Comparison of ENCODE assay signal across 13 cellular contexts in genomic region chr7:122383934-122384333, GRCh38.
DNase-seq lines count a peak whose midpoint lies in the region; ATAC-seq, FAIRE-seq and TF ChIP-seq lines count a peak whose summit lies in the region.
"Had no signal": no experiment of that assay in that cellular context is flagged by ENCODE, and none has a peak within 500 bp of the region (broad histone marks: within the 10 kb centered on the region; RNA-seq: fewer than 3 reads in every experiment).

No MANE protein-coding gene starts in this region.

- no peak overlapping the region for H2AFZ ChIP-seq in OCI-LY3 (ENCODE audit: low read depth, low read length)

- no peak for TF ChIP-seq POLR2A in body of pancreas (IDR thresholded peaks at IDR 0.05)
- TF ChIP-seq POLR2A in Peyer's patch (IDR thresholded peaks at IDR 0.05) = no peak

- no peaks in the 10 kb centered on the region for H3K27me3 ChIP-seq in OCI-LY3 (ENCODE audit: low read depth, low read length)
- H3K27me3 ChIP-seq in colonic mucosa = no peaks in the 10 kb centered on the region
- H3K27me3 ChIP-seq in body of pancreas = no peaks in the 10 kb centered on the region
- H3K27me3 ChIP-seq in Peyer's patch = no peaks in the 10 kb centered on the region

- TF ChIP-seq CTCF in OCI-LY3 (IDR thresholded peaks at IDR 0.05; ENCODE audit: low read depth, low read length) (no peak), colonic mucosa (IDR thresholded peaks at IDR 0.05) (no peak), body of pancreas (IDR thresholded peaks at IDR 0.05) (no peak), Peyer's patch (IDR thresholded peaks at IDR 0.05) (no peak)

- FAIRE-seq in frontal cortex (lab: Jason Lieb, UNC) = no peak

- peaks cover 40% of the 10 kb centered on the region for H3K4me1 ChIP-seq in OCI-LY3 (ENCODE audit: low read length)
- H3K4me1 ChIP-seq in colonic mucosa = no peaks in the 10 kb centered on the region
- no peaks in the 10 kb centered on the region for H3K4me1 ChIP-seq in body of pancreas
- H3K4me1 ChIP-seq in Peyer's patch = no peaks in the 10 kb centered on the region

- H3K4me3 ChIP-seq in OCI-LY3 (ENCODE audit: low read length) (peak overlapping the region; percentile 21; the same call in 1 of the 2 replicates), colonic mucosa (no peak overlapping the region), body of pancreas (no peak overlapping the region), Peyer's patch (no peak overlapping the region)
- H3K4me3 ChIP-seq: SK-N-MC had no signal

- intact Hi-C loops in colonic mucosa (cut with DNase I) = no loop called here
- intact Hi-C loops in body of pancreas (cut with DNase I) = no loop called here

- no peak overlapping the region for H3K9ac ChIP-seq in OCI-LY3 (ENCODE audit: low read length)
- no peak overlapping the region for H3K9ac ChIP-seq in colonic mucosa (ENCODE audit: low read depth in 2 of 2, low read length in 2 of 2)

- 78 to 91% methylated on average over 3 of the region's 3 CpGs for WGBS in body of pancreas, 2 donors

- peak; percentile 99 for ATAC-seq in GM18519 (IDR thresholded peaks at IDR 0.05; ENCODE audit: low FRiP score, unreplicated experiment)
- ATAC-seq in GM21526 (IDR thresholded peaks at IDR 0.05; ENCODE audit: low FRiP score, unreplicated experiment) = peak; percentile 88
- peak; percentile 90 for ATAC-seq in HG03139 (IDR thresholded peaks at IDR 0.05; ENCODE audit: unreplicated experiment)
- ATAC-seq in body of pancreas = no peak

- no peaks in the 10 kb centered on the region for H4K20me1 ChIP-seq in OCI-LY3 (ENCODE audit: insufficient read depth, low read length)

- no peaks in the 10 kb centered on the region for H3K79me2 ChIP-seq in OCI-LY3 (ENCODE audit: low read length)

- DNase-seq in colonic mucosa (no peak), body of pancreas (no peak), frontal cortex (ENCODE audit: low spot score in 2 of 2) (no peak), Peyer's patch (no peak)
- DNase-seq: activated CD8-positive, alpha-beta memory T cell treated with anti-CD3 and anti-CD28 coated beads, Interleukin-2, amount 50 U/mL, for 4 hours; CD4-positive, CD25-positive, alpha-beta regulatory T cell; stimulated activated CD4-positive, alpha-beta T cell treated with anti-CD3 and anti-CD28 coated beads, Interleukin-15, amount 100 ng/mL, for 24 hours; substantia nigra had no signal

- H3K36me3 ChIP-seq in OCI-LY3 (replicated peaks; ENCODE audit: low read depth, low read length) (no peaks in the 10 kb centered on the region), colonic mucosa (no peaks in the 10 kb centered on the region), body of pancreas (replicated peaks in 1 of 2; ENCODE audit: insufficient read depth in 1 of 2, low read depth in 2 of 2) (no peaks in the 10 kb centered on the region), Peyer's patch (no peaks in the 10 kb centered on the region)

- peak overlapping the region; percentile 40 for H3K4me2 ChIP-seq in OCI-LY3 (ENCODE audit: low read length)

- H3K27ac ChIP-seq in OCI-LY3 (ENCODE audit: low read length) (no peak overlapping the region), colonic mucosa (no peak overlapping the region), body of pancreas (no peak overlapping the region), Peyer's patch (no peak overlapping the region)
- H3K27ac ChIP-seq: SK-N-MC had no signal

- no peaks in the 10 kb centered on the region for H3K9me3 ChIP-seq in OCI-LY3 (ENCODE audit: insufficient read depth, low read length)
- H3K9me3 ChIP-seq in colonic mucosa = no peaks in the 10 kb centered on the region
- no peaks in the 10 kb centered on the region for H3K9me3 ChIP-seq in body of pancreas
- H3K9me3 ChIP-seq in Peyer's patch = no peaks in the 10 kb centered on the region
